Comparison of ENCODE assay signal across 9 cellular contexts in the genomic region with DNA sequence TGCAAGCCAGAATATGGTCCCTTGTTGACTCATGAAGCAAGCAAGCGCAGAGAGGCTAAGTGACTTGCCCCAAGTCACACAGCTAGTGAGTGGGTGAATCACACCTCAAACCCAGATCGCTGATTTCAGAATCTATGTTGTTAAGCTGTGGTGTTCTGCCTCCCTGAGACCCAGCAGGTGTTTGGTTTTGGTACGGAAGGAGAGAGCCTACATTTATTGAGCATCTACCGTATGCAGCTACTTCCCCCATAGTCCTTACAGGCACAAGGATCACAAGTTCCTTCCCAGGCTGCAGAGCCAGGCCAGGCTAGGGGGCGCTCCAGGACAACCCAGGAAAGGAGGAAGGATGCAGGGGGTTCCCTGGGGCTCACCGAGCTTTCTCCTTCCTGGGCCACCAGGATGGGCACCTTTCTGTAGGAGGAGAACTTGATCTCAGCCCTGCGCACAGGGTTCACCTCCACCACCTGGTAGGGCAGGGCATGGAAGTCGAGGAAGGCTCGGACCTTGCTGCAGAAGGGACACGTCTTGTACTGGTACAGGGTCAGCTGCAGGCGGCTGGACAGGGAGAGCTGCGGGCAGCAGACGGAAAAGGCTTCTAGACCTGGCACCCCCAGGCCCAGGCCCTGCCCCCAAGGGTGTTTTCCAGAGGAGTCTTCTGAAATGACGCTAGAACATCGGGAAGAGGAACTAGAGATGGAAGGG. TPM values are rescaled to one million over a fixed set of nuclear protein-coding genes. Genes with fewer than 3 reads are reported as not detected.
A peak's percentile ranks its signal among the peaks of the same experiment; 100 is the strongest.
DNase-seq lines count a peak whose midpoint lies in the region; ATAC-seq and TF ChIP-seq lines count a peak whose summit lies in the region.
"Had no signal": no experiment of that assay in that cellular context is flagged by ENCODE, and none has a peak within 500 bp of the region (broad histone marks: within the 10 kb centered on the region; RNA-seq: fewer than 3 reads in every experiment).

No MANE protein-coding gene starts in this region.

- intact Hi-C loops in activated CD8-positive, alpha-beta T cell treated with anti-CD3 and anti-CD28 coated beads for 36 hours (cut with micrococcal nuclease): no loop called here

- H3K27me3 Mint-ChIP-seq in activated CD8-positive, alpha-beta T cell treated with anti-CD3 and anti-CD28 coated beads for 36 hours: no peaks in the 10 kb centered on the region
- no peaks in the 10 kb centered on the region for H3K27me3 Mint-ChIP-seq in osteocyte (ENCODE audit: unreplicated experiment)

- H3K4me1 Mint-ChIP-seq in activated CD8-positive, alpha-beta T cell treated with anti-CD3 and anti-CD28 coated beads for 36 hours (ENCODE audit: low read depth): peaks cover 29% of the 10 kb centered on the region
- H3K4me1 Mint-ChIP-seq in osteocyte (ENCODE audit: unreplicated experiment): peaks cover 27% of the 10 kb centered on the region

- peak overlapping the region; percentile 43 for H3K27ac Mint-ChIP-seq in activated CD8-positive, alpha-beta T cell treated with anti-CD3 and anti-CD28 coated beads for 36 hours
- H3K27ac Mint-ChIP-seq in osteocyte (ENCODE audit: unreplicated experiment): no peak overlapping the region

- DNase-seq in NCI-H1092 treated with DMSO at 0.1 percent for 48 hours (lab: John Stamatoyannopoulos, UW) (peak; percentile 13), NCI-H1092 (lab: John Stamatoyannopoulos, UW) (no peak), NCI-H1694 (lab: John Stamatoyannopoulos, UW) (peak; percentile 38), foreskin fibroblast (peak; percentile 39 to 74), osteocyte (ENCODE audit: extremely low spot score, unreplicated experiment) (no peak), hepatic stellate cell (ENCODE audit: low spot score) (no peak)
- peak; percentile 73 for DNase-seq in activated CD8-positive, alpha-beta T cell treated with anti-CD3 and anti-CD28 coated beads for 36 hours

- H3K36me3 Mint-ChIP-seq in activated CD8-positive, alpha-beta T cell treated with anti-CD3 and anti-CD28 coated beads for 36 hours (ENCODE audit: low read depth): peaks cover 13% of the 10 kb centered on the region
- peaks cover 4% of the 10 kb centered on the region for H3K36me3 Mint-ChIP-seq in osteocyte (ENCODE audit: unreplicated experiment)

- no peak for TF ChIP-seq CTCF in activated CD8-positive, alpha-beta T cell treated with anti-CD3 and anti-CD28 coated beads for 36 hours (IDR thresholded peaks at IDR 0.05)
- TF ChIP-seq CTCF in foreskin fibroblast (IDR thresholded peaks at IDR 0.05; ENCODE audit: low read depth, low read length) (peak; percentile 62), osteocyte (IDR thresholded peaks at IDR 0.05) (peak; percentile 56)

- POLR2A ChIA-PET in activated CD8-positive, alpha-beta T cell treated with anti-CD3 and anti-CD28 coated beads for 36 hours (lab: Charles Lee): interaction anchor here (1.0 to 1.4 kb wide), 3 partner anchors 19 to 58 kb away, joined by 3 to 4 read pairs (median 3); a partner anchor contains a TSS

- ATAC-seq in activated CD8-positive, alpha-beta T cell treated with anti-CD3 and anti-CD28 coated beads for 36 hours: no peak
- no peak for ATAC-seq in GM18498 (IDR thresholded peaks at IDR 0.05; ENCODE audit: unreplicated experiment)

- no peak overlapping the region for H3K4me3 ChIP-seq in foreskin fibroblast (ENCODE audit: low read depth in 1 of 2, low read length in 2 of 2)

- H3K9me3 Mint-ChIP-seq in activated CD8-positive, alpha-beta T cell treated with anti-CD3 and anti-CD28 coated beads for 36 hours: no peaks in the 10 kb centered on the region
- H3K9me3 Mint-ChIP-seq in osteocyte (ENCODE audit: unreplicated experiment): no peaks in the 10 kb centered on the region
- H3K9me3 Mint-ChIP-seq: activated naive CD4-positive, alpha-beta T cell treated with anti-CD3 and anti-CD28 coated beads, Interleukin-2, amount 50 U/mL, for 72 hours had no signal

- peak overlapping the region; percentile 92 for H3K4me3 Mint-ChIP-seq in activated CD8-positive, alpha-beta T cell treated with anti-CD3 and anti-CD28 coated beads for 36 hours
- H3K4me3 Mint-ChIP-seq in osteocyte (ENCODE audit: unreplicated experiment): peak overlapping the region; percentile 22

- CTCF ChIA-PET in activated CD8-positive, alpha-beta T cell treated with anti-CD3 and anti-CD28 coated beads for 36 hours (lab: Charles Lee): interaction anchor here (0.8 to 5.2 kb wide), 4 partner anchors 7 to 182 kb away, joined by 3 to 40 read pairs (median 4); no protein-coding TSS in a partner anchor

RNA-seq across cellular contexts. Expression of a gene that starts 2.5 kb away (rescaled TPM):
- 10 to 100 TPM; 40.8 to 49.5 TPM for total RNA-seq in activated CD8-positive, alpha-beta T cell treated with anti-CD3 and anti-CD28 coated beads for 36 hours
- total RNA-seq in osteocyte: 79.2 and 80.3 TPM in 2 replicates

RNA-seq across cellular contexts. Expression of a gene that starts 24.2 kb away (rescaled TPM):
- not detected for total RNA-seq in activated CD8-positive, alpha-beta T cell treated with anti-CD3 and anti-CD28 coated beads for 36 hours
- total RNA-seq in osteocyte: not detected in 2 replicates
- total RNA-seq: activated naive CD4-positive, alpha-beta T cell treated with anti-CD3 and anti-CD28 coated beads, Interleukin-2, amount 50 U/mL, for 72 hours had no signal

RNA-seq across cellular contexts. Expression of a gene that starts 35.0 kb away (rescaled TPM):
- total RNA-seq in activated CD8-positive, alpha-beta T cell treated with anti-CD3 and anti-CD28 coated beads for 36 hours: 100 to 1,000 TPM; 127 to 132 TPM
- total RNA-seq in osteocyte: 93.3 and 93.9 TPM in 2 replicates

RNA-seq across cellular contexts. Expression of a gene that starts 57.0 kb away (rescaled TPM):
- 10 to 100 TPM; 12.9 to 14.6 TPM for total RNA-seq in activated CD8-positive, alpha-beta T cell treated with anti-CD3 and anti-CD28 coated beads for 36 hours
- total RNA-seq in osteocyte: 15.6 and 18.0 TPM in 2 replicates

RNA-seq across cellular contexts. Expression of a gene that starts 57.9 kb away (rescaled TPM):
- 10 to 100 TPM in 1 of 2 experiments, 1 to 10 TPM in 1; 8.4 to 11.8 TPM for total RNA-seq in activated CD8-positive, alpha-beta T cell treated with anti-CD3 and anti-CD28 coated beads for 36 hours
- total RNA-seq in osteocyte: 8.4 and 8.8 TPM in 2 replicates

Comparison
In these comparisons a context has a peak if more than half of its experiments do, and no peak if none do; other contexts are left out.
1. DNase-seq: peak in NCI-H1092 treated with DMSO at 0.1 percent for 48 hours (single experiment), NCI-H1694 (single experiment), activated CD8-positive, alpha-beta T cell treated with anti-CD3 and anti-CD28 coated beads for 36 hours (single experiment) and foreskin fibroblast (2 of 2); none in NCI-H1092 (single experiment), osteocyte (single experiment) and hepatic stellate cell (single experiment).